ENCODE assay signal across 12 cellular contexts in genomic region chr6:20681243-20681684, GRCh38.
DNase-seq lines count a peak whose midpoint lies in the region; ATAC-seq, FAIRE-seq and TF ChIP-seq lines count a peak whose summit lies in the region.
"Had no signal": no experiment of that assay in that cellular context is flagged by ENCODE, and none has a peak within 500 bp of the region (broad histone marks: within the 10 kb centered on the region; RNA-seq: fewer than 3 reads in every experiment).

No MANE protein-coding gene starts in this region.

- POLR2A ChIA-PET in K562 (lab: Yijun Ruan, JAX): interaction anchor here (0.8 to 1.7 kb wide), 4 partner anchors 11 to 106 kb away, joined by 3 to 5 read pairs (median 3); no protein-coding TSS in a partner anchor

- no TSS peak for BruUV-seq in K562 (replicated peaks; lab: Mats Ljungman, UMichigan)

- no peaks in the 10 kb centered on the region for H4K20me1 ChIP-seq in K562 (replicated peaks; ENCODE audit: control insufficient read depth, insufficient read depth, low read length)

- no peak overlapping the region for H3K4me3 ChIP-seq in K562

- peak; percentile 63 for ATAC-seq in GM18498 (IDR thresholded peaks at IDR 0.05; ENCODE audit: unreplicated experiment)
- peak; percentile 36 for ATAC-seq in GM21423 (IDR thresholded peaks at IDR 0.05; ENCODE audit: unreplicated experiment)
- ATAC-seq in HG03354 (IDR thresholded peaks at IDR 0.05; ENCODE audit: poor library complexity, severe bottlenecking, unreplicated experiment): peak; percentile 40
- peak; percentile 25; the same call in 1 of the 3 replicates for ATAC-seq in K562
- ATAC-seq: T-cell had no signal

- H3K9me3 ChIP-seq in K562 (replicated peaks; ENCODE audit: control insufficient read depth, insufficient read depth, low read depth, low read length): no peaks in the 10 kb centered on the region

- 0 out of 3 replicates have a peak, but pooled peaks cover 9% of the 10 kb centered on the region for H3K79me2 ChIP-seq in K562 (ENCODE audit: control insufficient read depth, insufficient read depth, low read length)

- no peaks in the 10 kb centered on the region for H3K36me3 ChIP-seq in K562 (ENCODE audit: control insufficient read depth, insufficient read depth, low read length)

- no peak overlapping the region for H3K27ac ChIP-seq in K562 (ENCODE audit: extremely low read depth, low read depth, low read length)

- H3K9ac ChIP-seq in K562 (ENCODE audit: insufficient read depth in 1 of 2, low read depth in 2 of 2, low read length in 2 of 2): no peak overlapping the region

- no peak for TF ChIP-seq EP300 in K562 (IDR thresholded peaks at IDR 0.05; ENCODE audit: low read length)

- H3K9me1 ChIP-seq in K562 (ENCODE audit: control insufficient read depth, insufficient read depth, low read length): no peaks in the 10 kb centered on the region

- no peak for TF ChIP-seq CTCF in K562 (IDR thresholded peaks at IDR 0.05 in 2 of 3, conservative IDR thresholded peaks at IDR 0.05 in 1 of 3; ENCODE audit: insufficient read depth in 2 of 3, low read depth in 1 of 3, low read length in 3 of 3)

- no peak overlapping the region for H2AFZ ChIP-seq in K562 (ENCODE audit: low read depth, low read length)

- no peaks in the 10 kb centered on the region for H3K27me3 ChIP-seq in K562 (ENCODE audit: control insufficient read depth in 2 of 2, insufficient read depth in 2 of 2, low read length in 2 of 2)

- no peak for TF ChIP-seq POLR2A in K562 (conservative IDR thresholded peaks at IDR 0.05)

- no peak for FAIRE-seq in K562 (lab: Jason Lieb, UNC)

- no peaks in the 10 kb centered on the region; a peak in 1 of 5 replicates for H3K4me1 ChIP-seq in K562 (replicated peaks in 1 of 2; ENCODE audit: control insufficient read depth in 2 of 2, insufficient read depth in 2 of 2, low read length in 2 of 2)

- H3K4me2 ChIP-seq in K562 (ENCODE audit: insufficient read depth, low read length): no peak overlapping the region

- intact Hi-C loops in K562 (cut with micrococcal nuclease): no loop called here

- in situ Hi-C loops in K562 (cut with MboI): no loop called here

- CTCF ChIA-PET in K562 (lab: Yijun Ruan, JAX; ENCODE audit: low intra/inter-chr PET ratio): no interaction called here

- DNase-seq in K562 (ENCODE audit: extremely low read depth in 1 of 4, low spot score in 3 of 4): no peak
- no peak for DNase-seq in hypothalamus (lab: John Stamatoyannopoulos, UW)
- no peak for DNase-seq in NCI-H2227 (lab: John Stamatoyannopoulos, UW; ENCODE audit: unreplicated experiment)
- DNase-seq in NCI-H2196 (lab: John Stamatoyannopoulos, UW; ENCODE audit: unreplicated experiment): no peak
- no peak for DNase-seq in stimulated activated CD4-positive, alpha-beta T cell treated with anti-CD3 and anti-CD28 coated beads, Interleukin-2, amount 100 ng/mL, for 24 hours
- DNase-seq: activated T-cell treated with anti-CD3 and anti-CD28 coated beads, Interleukin-2, amount 50 U/mL, for 48 hours; CD8-positive, alpha-beta memory T cell; NCI-H187 treated with DMSO at 0.1 percent for 48 hours; T-cell had no signal

- TF ChIP-seq RAD21 in K562 (CRISPR knock-in tag; conservative IDR thresholded peaks at IDR 0.05 in 1 of 2, IDR thresholded peaks at IDR 0.05 in 1 of 2): no peak

TF ChIP-seq in K562, 482 proteins besides CTCF, POLR2A, EP300 and RAD21:
- TF ChIP-seq KLF10 (CRISPR knock-in tag; IDR thresholded peaks at IDR 0.05) (no peak), ZFX (CRISPR knock-in tag; IDR thresholded peaks at IDR 0.05) (no peak), MTA2 (IDR thresholded peaks at IDR 0.05; ENCODE audit: low read depth) (no peak), EHMT2 (IDR thresholded peaks at IDR 0.05) (no peak), TBP (optimal IDR thresholded peaks at IDR 0.05; ENCODE audit: low read depth, low read length) (no peak), TCF3 (CRISPR knock-in tag; IDR thresholded peaks at IDR 0.05) (no peak), HMGN3 (IDR thresholded peaks at IDR 0.05; ENCODE audit: borderline replicate concordance, extremely low read depth, insufficient read length, low read depth, low read length) (no peak), ATF1 (CRISPR knock-in tag; IDR thresholded peaks at IDR 0.05) (no peak), ATF1 (tag; IDR thresholded peaks at IDR 0.05) (no peak), SRSF7 (optimal IDR thresholded peaks at IDR 0.05; ENCODE audit: low read depth, low read length) (no peak), FOXK2 (conservative IDR thresholded peaks at IDR 0.05 in 1 of 2, IDR thresholded peaks at IDR 0.05 in 1 of 2; ENCODE audit: low read depth in 2 of 2) (no peak), RNF2 (IDR thresholded peaks at IDR 0.05) (no peak), ZNF764 (CRISPR knock-in tag; IDR thresholded peaks at IDR 0.05; ENCODE audit: low read depth) (no peak), GTF2A2 (tag; IDR thresholded peaks at IDR 0.05) (no peak)
